Comparison of ENCODE assay signal across 24 cellular contexts in genomic region chr22:43566561-43567332, GRCh38.
"Had no signal": no experiment of that assay in that cellular context is flagged by ENCODE, and none has a peak within 500 bp of the region (broad histone marks: within the 10 kb centered on the region; RNA-seq: fewer than 3 reads in every experiment).

No MANE protein-coding gene starts in this region.

- H3K4me1 Mint-ChIP-seq: activated B cell treated with CpG ODN at 0.5 μM for 24 hours; activated CD4-positive, alpha-beta T cell treated with anti-CD3 and anti-CD28 coated beads for 36 hours; activated naive CD8-positive, alpha-beta T cell treated with anti-CD3 and anti-CD28 coated beads, Interleukin-2, amount 50 U/mL, for 24 hours had no signal

- H3K27ac Mint-ChIP-seq: activated B cell treated with CpG ODN at 0.5 μM for 24 hours; activated CD4-positive, alpha-beta T cell treated with anti-CD3 and anti-CD28 coated beads for 36 hours; activated naive CD8-positive, alpha-beta T cell treated with anti-CD3 and anti-CD28 coated beads, Interleukin-2, amount 50 U/mL, for 24 hours; activated T-cell treated with anti-CD3 and anti-CD28 coated beads, Interleukin-2, amount 50 U/mL, for 72 hours; T-helper 1 cell treated with Interleukin-12 subunit alpha and Interleukin-12 subunit beta and Interleukin-4 antibody, amounts not matched to agents 30 μg/mL and 1 μg/mL, for 36 hours had no signal

- ATAC-seq: activated CD4-positive, alpha-beta T cell treated with anti-CD3 and anti-CD28 coated beads for 36 hours; activated naive CD8-positive, alpha-beta T cell treated with anti-CD3 and anti-CD28 coated beads, Interleukin-2, amount 50 U/mL, for 24 hours; activated T-cell treated with anti-CD3 and anti-CD28 coated beads, Interleukin-2, amount 50 U/mL, for 72 hours; body of pancreas; pancreas; right cardiac atrium; upper lobe of right lung had no signal

- H3K36me3 ChIP-seq: left ventricle myocardium inferior, pancreas, thyroid gland, upper lobe of right lung had no signal

- H3K9me3 ChIP-seq: body of pancreas, left ventricle myocardium inferior, pancreas, thyroid gland, upper lobe of right lung had no signal

- H3K27me3 ChIP-seq: body of pancreas, pancreas, thyroid gland had no signal

- H3K4me3 ChIP-seq: body of pancreas, hepatocyte, left ventricle myocardium inferior, pancreas, thyroid gland, upper lobe of right lung had no signal

- H3K9me3 Mint-ChIP-seq: activated B cell treated with CpG ODN at 0.5 μM for 24 hours; activated naive CD8-positive, alpha-beta T cell treated with anti-CD3 and anti-CD28 coated beads, Interleukin-2, amount 50 U/mL, for 24 hours; nephron; T-helper 1 cell treated with Interleukin-12 subunit alpha and Interleukin-12 subunit beta and Interleukin-4 antibody, amounts not matched to agents 30 μg/mL and 1 μg/mL, for 36 hours had no signal

- H3K4me3 Mint-ChIP-seq: activated B cell treated with CpG ODN at 0.5 μM for 24 hours; activated CD4-positive, alpha-beta T cell treated with anti-CD3 and anti-CD28 coated beads for 36 hours; activated naive CD8-positive, alpha-beta T cell treated with anti-CD3 and anti-CD28 coated beads, Interleukin-2, amount 50 U/mL, for 24 hours; activated T-cell treated with anti-CD3 and anti-CD28 coated beads, Interleukin-2, amount 50 U/mL, for 72 hours; nephron; T-helper 1 cell treated with Interleukin-12 subunit alpha and Interleukin-12 subunit beta and Interleukin-4 antibody, amounts not matched to agents 30 μg/mL and 1 μg/mL, for 36 hours had no signal

- DNase-seq: activated B cell treated with CpG ODN at 0.5 μM for 24 hours; activated CD4-positive, alpha-beta T cell treated with anti-CD3 and anti-CD28 coated beads for 36 hours; activated CD4-positive, alpha-beta T cell treated with anti-CD3 and anti-CD28 coated beads, Interleukin-2, amount 50 U/mL, for 4 hours; activated effector memory CD4-positive, alpha-beta T cell treated with Interleukin-2 at 50 U/mL for 16 hours; activated naive CD4-positive, alpha-beta T cell treated with anti-CD3 and anti-CD28 coated beads, Interleukin-2, amount 50 U/mL, for 16 hours; activated naive CD8-positive, alpha-beta T cell treated with anti-CD3 and anti-CD28 coated beads, Interleukin-2, amount 50 U/mL, for 24 hours; activated T-cell treated with anti-CD3 and anti-CD28 coated beads, Interleukin-2, amount 50 U/mL, for 72 hours; body of pancreas; erythroblast; foreskin melanocyte; glutamatergic neuron; left ventricle myocardium inferior; mammary epithelial cell; midbrain; pancreas; right cardiac atrium; stimulated activated CD4-positive, alpha-beta T cell treated with anti-CD3 and anti-CD28 coated beads, Interleukin-4, amount 100 ng/mL, for 24 hours; stimulated activated naive CD4-positive, alpha-beta T cell treated with Interleukin-2 at 50 U/mL for 16 hours; substantia nigra; thyroid gland; upper lobe of right lung had no signal

- H3K27ac ChIP-seq: body of pancreas, hepatocyte, left ventricle myocardium inferior, pancreas, thyroid gland, upper lobe of right lung had no signal

- H3K4me1 ChIP-seq: body of pancreas, pancreas, thyroid gland, upper lobe of right lung had no signal

- H3K27me3 Mint-ChIP-seq: activated naive CD8-positive, alpha-beta T cell treated with anti-CD3 and anti-CD28 coated beads, Interleukin-2, amount 50 U/mL, for 24 hours had no signal
